In genomic region chr5:149381986-149382338, GRCh38 we compare ENCODE assay signal across 8 cellular contexts. TPM values are rescaled to one million over a fixed set of nuclear protein-coding genes. Genes with fewer than 3 reads are reported as not detected.
DNase-seq lines count a peak whose midpoint lies in the region; ATAC-seq and TF ChIP-seq lines count a peak whose summit lies in the region.

No MANE protein-coding gene starts in this region.

- no peak overlapping the region for H3K4me3 Mint-ChIP-seq in osteocyte (ENCODE audit: unreplicated experiment)

- H3K36me3 ChIP-seq in BE2C: no peaks in the 10 kb centered on the region
- no peaks in the 10 kb centered on the region for H3K36me3 ChIP-seq in SJCRH30
- H3K36me3 ChIP-seq in tibial artery: no peaks in the 10 kb centered on the region

- H3K4me1 ChIP-seq in BE2C: peaks cover 22% of the 10 kb centered on the region
- peaks cover 5% of the 10 kb centered on the region; the same call in 1 of the 2 replicates for H3K4me1 ChIP-seq in SJCRH30
- H3K4me1 ChIP-seq in tibial artery: peaks cover 0 to 90% (median 81%) of the 10 kb centered on the region in 4 donors

- H3K27ac ChIP-seq in HL-60 (replicated peaks) (no peak overlapping the region), SJCRH30 (no peak overlapping the region), tibial artery (peak overlapping the region; percentile 93)

- peaks cover 63% of the 10 kb centered on the region for H3K4me1 Mint-ChIP-seq in osteocyte (ENCODE audit: unreplicated experiment)

- no peaks in the 10 kb centered on the region for H3K27me3 Mint-ChIP-seq in osteocyte (ENCODE audit: unreplicated experiment)

- H3K27ac Mint-ChIP-seq in osteocyte (ENCODE audit: unreplicated experiment): peak overlapping the region; percentile 43

- H3K4me3 ChIP-seq in BE2C (ENCODE audit: low read depth, low read length) (no peak overlapping the region), HL-60 (replicated peaks; ENCODE audit: insufficient read depth, low read length) (no peak overlapping the region), SJCRH30 (no peak overlapping the region), tibial artery (peak overlapping the region; percentile 38 to 40)

- DNase-seq in BE2C: peak; percentile 85
- peak; percentile 47 to 69 for DNase-seq in HL-60 (ENCODE audit: low read depth in 1 of 2, low spot score in 1 of 2)
- peak; percentile 66 to 84 for DNase-seq in SJCRH30
- DNase-seq in activated gamma-delta T cell treated with anti-CD3 and anti-CD28 coated beads, Interleukin-2, amount 50 U/mL, for 16 hours (ENCODE audit: low read depth): peak; percentile 57
- DNase-seq in germinal center (ENCODE audit: low spot score): peak; percentile 81
- peak; percentile 94 for DNase-seq in osteocyte (ENCODE audit: extremely low spot score, unreplicated experiment)
- DNase-seq in tibial artery: peak; percentile 79 to 92

- ATAC-seq in GM19035 (IDR thresholded peaks at IDR 0.05; ENCODE audit: unreplicated experiment): peak; percentile 82

- peak; percentile 94 for TF ChIP-seq CTCF in BE2C (IDR thresholded peaks at IDR 0.05; ENCODE audit: low read depth, low read length)
- TF ChIP-seq CTCF in HL-60 (IDR thresholded peaks at IDR 0.05; ENCODE audit: insufficient read depth, low read length): peak; percentile 98
- peak; percentile 98 for TF ChIP-seq CTCF in osteocyte (IDR thresholded peaks at IDR 0.05)
- peak; percentile 94 to 95 for TF ChIP-seq CTCF in tibial artery (IDR thresholded peaks at IDR 0.05)

- intact Hi-C loops in tibial artery (cut with DNase I; ENCODE audit: low total_unique reads): loop anchor here (2.0 to 5.0 kb wide), 2 partner anchors 25 to 40 kb away; no protein-coding TSS in a partner anchor

- H3K27me3 ChIP-seq in BE2C (no peaks in the 10 kb centered on the region), HL-60 (ENCODE audit: insufficient read depth, poor library complexity, severe bottlenecking) (no peaks in the 10 kb centered on the region), SJCRH30 (no peaks in the 10 kb centered on the region), tibial artery (no peaks in the 10 kb centered on the region)

- no peaks in the 10 kb centered on the region for H3K9me3 Mint-ChIP-seq in osteocyte (ENCODE audit: unreplicated experiment)

- H3K9me3 ChIP-seq in BE2C (no peaks in the 10 kb centered on the region), SJCRH30 (replicated peaks) (no peaks in the 10 kb centered on the region), tibial artery (no peaks in the 10 kb centered on the region)

- no peaks in the 10 kb centered on the region for H3K36me3 Mint-ChIP-seq in osteocyte (ENCODE audit: unreplicated experiment)

RNA-seq across cellular contexts. Expression of gene IL17B, which starts 2.9 kb away (rescaled TPM):
- 1.1 TPM for polyA plus RNA-seq in BE2C (2012; ENCODE audit: insufficient read depth, insufficient read length, low read depth)
- 1.5 and 3.3 TPM in 2 replicates for total RNA-seq in SJCRH30 (2014; rRNA removed; shearing (Covaris generic))
- not detected in 2 replicates for total RNA-seq in osteocyte

RNA-seq across cellular contexts. Expression of gene PCYOX1L, which starts 24.1 kb away (rescaled TPM):
- 65.1 TPM for polyA plus RNA-seq in BE2C (2012; ENCODE audit: insufficient read depth, insufficient read length, low read depth)
- total RNA-seq in SJCRH30 (2014; rRNA removed; shearing (Covaris generic)): 2.6 and 3.9 TPM in 2 replicates
- total RNA-seq in osteocyte: 7.7 TPM in 2 replicates

RNA-seq across cellular contexts. Expression of gene GRPEL2, which starts 36.7 kb away (rescaled TPM):
- 13.0 TPM for polyA plus RNA-seq in BE2C (2012; ENCODE audit: insufficient read depth, insufficient read length, low read depth)
- total RNA-seq in SJCRH30 (2014; rRNA removed; shearing (Covaris generic)): 28.3 and 35.4 TPM in 2 replicates
- 25.2 and 25.6 TPM in 2 replicates for total RNA-seq in osteocyte

Comparison
In these comparisons a context has a peak if more than half of its experiments do, and no peak if none do; other contexts are left out.
1. H3K4me3 ChIP-seq: peak in tibial artery (2 of 2); none in BE2C (single experiment), HL-60 (single experiment) and SJCRH30 (single experiment).
2. H3K27ac ChIP-seq: peak in tibial artery (2 of 2); none in HL-60 (single experiment) and SJCRH30 (single experiment).
3. Peak in every context shown above with its lines, with median percentiles within 50 percentile points of each other: DNase-seq and CTCF ChIP-seq.